Comparison of ENCODE assay signal across 30 cellular contexts in the genomic region with DNA sequence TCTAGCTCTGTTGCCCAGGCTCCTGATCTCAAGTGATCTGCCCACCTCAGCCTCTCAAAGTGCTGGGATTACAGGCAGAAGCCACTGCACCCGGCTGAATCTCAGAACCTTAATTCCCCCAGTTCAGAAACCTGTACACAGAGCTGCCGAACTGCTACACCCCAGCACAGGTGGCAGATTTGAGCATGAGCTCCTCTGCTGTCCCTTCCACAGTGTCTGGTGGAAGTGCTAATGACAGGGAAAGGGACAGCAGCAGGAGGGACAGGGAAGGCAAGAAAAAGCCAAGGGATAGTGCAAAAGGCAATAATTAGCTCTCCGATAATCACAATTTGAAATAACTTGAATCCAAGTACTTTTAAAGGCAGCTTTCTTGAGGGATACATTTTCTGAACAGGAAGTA.
"Had no signal": no experiment of that assay in that cellular context is flagged by ENCODE, and none has a peak within 500 bp of the region (broad histone marks: within the 10 kb centered on the region; RNA-seq: fewer than 3 reads in every experiment).

No MANE protein-coding gene starts in this region.

- H3K4me1 Mint-ChIP-seq: immature natural killer cell, mesothelial cell of epicardium, natural killer cell had no signal

- H3K9me3 ChIP-seq: left lung, lower lobe of right lung, ovary, prostate gland, suprapubic skin, thoracic aorta, tibial artery, uterus had no signal

- H3K4me1 ChIP-seq: left lung, lower lobe of right lung, prostate gland, tibial artery, uterus had no signal

- H3K27me3 Mint-ChIP-seq: naive B cell; stimulated activated naive CD8-positive, alpha-beta T cell treated with anti-CD3 and anti-CD28 coated beads, Interleukin-15, Interleukin-2, amounts not matched to agents 100 ng/mL and 50 ng/mL, for 24 hours had no signal

- H3K4me3 ChIP-seq: left lung, lower lobe of right lung, ovary, prostate gland, skin epidermis, suprapubic skin, thoracic aorta, tibial artery, uterus had no signal

- ATAC-seq: left colon, left lung, lower lobe of right lung, natural killer cell, right cardiac atrium, sciatic nerve had no signal

- H3K9me3 Mint-ChIP-seq: natural killer cell; stimulated activated naive CD8-positive, alpha-beta T cell treated with anti-CD3 and anti-CD28 coated beads, Interleukin-15, Interleukin-2, amounts not matched to agents 100 ng/mL and 50 ng/mL, for 24 hours; type B pancreatic cell had no signal

- H3K27ac Mint-ChIP-seq: immature natural killer cell; mesothelial cell of epicardium; naive B cell; natural killer cell; stimulated activated naive CD8-positive, alpha-beta T cell treated with anti-CD3 and anti-CD28 coated beads, Interleukin-15, Interleukin-2, amounts not matched to agents 100 ng/mL and 50 ng/mL, for 24 hours; type B pancreatic cell had no signal

- H3K36me3 Mint-ChIP-seq: immature natural killer cell, mesothelial cell of epicardium, naive B cell, natural killer cell, type B pancreatic cell had no signal

- H3K27ac ChIP-seq: left lung, lower lobe of right lung, ovary, prostate gland, skin epidermis, suprapubic skin, thoracic aorta, tibial artery, uterus had no signal

- DNase-seq: hypothalamus; immature natural killer cell; kidney; left colon; left lung; lower lobe of right lung; mammary epithelial cell; mesendoderm; naive B cell; natural killer cell; ovary; posterior cingulate gyrus; retina; right cardiac atrium; stimulated activated CD4-positive, alpha-beta T cell treated with anti-CD3 and anti-CD28 coated beads, Interleukin-12 subunit alpha, Interleukin-12 subunit beta, amount 100 ng/mL, for 4 hours; stimulated activated CD4-positive, alpha-beta T cell treated with anti-CD3 and anti-CD28 coated beads, Interleukin-15, amount 100 ng/mL, for 24 hours; stimulated activated CD4-positive, alpha-beta T cell treated with anti-CD3 and anti-CD28 coated beads, Interleukin-2, amount 100 ng/mL, for 24 hours; stimulated activated CD4-positive, alpha-beta T cell treated with anti-CD3 and anti-CD28 coated beads, Interleukin-4, amount 100 ng/mL, for 1 hour; stimulated activated naive CD4-positive, alpha-beta T cell; tibial artery; uterus had no signal

- H3K4me3 Mint-ChIP-seq: immature natural killer cell; mesothelial cell of epicardium; naive B cell; natural killer cell; stimulated activated naive CD8-positive, alpha-beta T cell treated with anti-CD3 and anti-CD28 coated beads, Interleukin-15, Interleukin-2, amounts not matched to agents 100 ng/mL and 50 ng/mL, for 24 hours; type B pancreatic cell had no signal

- H3K36me3 ChIP-seq: left lung, lower lobe of right lung, ovary, prostate gland, suprapubic skin, thoracic aorta, tibial artery, uterus had no signal

- FAIRE-seq: islet of Langerhans had no signal

- H3K27me3 ChIP-seq: left lung, ovary, suprapubic skin, tibial artery, uterus had no signal
